Comparison of ENCODE assay signal across 33 cellular contexts in genomic region chr1:75492011-75492410, GRCh38.
"Had no signal": no experiment of that assay in that cellular context is flagged by ENCODE, and none has a peak within 500 bp of the region (broad histone marks: within the 10 kb centered on the region; RNA-seq: fewer than 3 reads in every experiment).

No MANE protein-coding gene starts in this region.

- H3K27ac ChIP-seq: ascending aorta, cardiac muscle cell, PC-9, RWPE1 had no signal

- ATAC-seq: activated CD4-positive, alpha-beta T cell treated with anti-CD3 and anti-CD28 coated beads for 36 hours; activated CD4-positive, CD25-positive, alpha-beta regulatory T cell treated with anti-CD3 and anti-CD28 coated beads, Interleukin-2, amount 50 U/mL, for 24 hours; activated CD8-positive, alpha-beta T cell treated with anti-CD3 and anti-CD28 coated beads, Interleukin-2, amount 10 ng/mL, durations not matched to agents 7 days and 5 days; activated naive CD4-positive, alpha-beta T cell treated with anti-CD3 and anti-CD28 coated beads, Interleukin-2, amount 50 U/mL, for 72 hours; Right ventricle myocardium inferior; WTC11 had no signal

- DNase-seq: activated CD4-positive, alpha-beta T cell treated with anti-CD3 and anti-CD28 coated beads for 36 hours; activated CD4-positive, alpha-beta T cell treated with anti-CD3 and anti-CD28 coated beads, Interleukin-2, amount 10 ng/mL, durations not matched to agents 7 days and 5 days; activated CD4-positive, alpha-beta T cell treated with anti-CD3 and anti-CD28 coated beads, Interleukin-2, amount 50 U/mL, for 48 hours; activated CD8-positive, alpha-beta T cell treated with anti-CD3 and anti-CD28 coated beads, Interleukin-2, amount 10 ng/mL, durations not matched to agents 7 days and 5 days; activated gamma-delta T cell; activated naive CD4-positive, alpha-beta T cell treated with Interleukin-2 at 50 U/mL for 16 hours; activated T-cell treated with anti-CD3 and anti-CD28 coated beads, Interleukin-2, amount 50 U/mL, for 24 hours; amniotic stem cell; Karpas-422; KBM-7; MG63; NCI-H1048; NCI-H1105 treated with DMSO at 0.1 percent for 48 hours; NCI-H1436; NCI-H1694; NCI-H1930; NCI-H2081 treated with DMSO at 0.1 percent for 48 hours; NCI-H2171; NCI-H510A; NCI-H526; NCI-H748 treated with DMSO at 0.1 percent for 48 hours; NK-92 treated with Interleukin-12 subunit alpha and Interleukin-12 subunit beta, amount 100 ng/mL, for 24 hours; PC-9; SIG-M5 had no signal

- FAIRE-seq: RCC 7860, TTC549 had no signal
